In the genomic region with DNA sequence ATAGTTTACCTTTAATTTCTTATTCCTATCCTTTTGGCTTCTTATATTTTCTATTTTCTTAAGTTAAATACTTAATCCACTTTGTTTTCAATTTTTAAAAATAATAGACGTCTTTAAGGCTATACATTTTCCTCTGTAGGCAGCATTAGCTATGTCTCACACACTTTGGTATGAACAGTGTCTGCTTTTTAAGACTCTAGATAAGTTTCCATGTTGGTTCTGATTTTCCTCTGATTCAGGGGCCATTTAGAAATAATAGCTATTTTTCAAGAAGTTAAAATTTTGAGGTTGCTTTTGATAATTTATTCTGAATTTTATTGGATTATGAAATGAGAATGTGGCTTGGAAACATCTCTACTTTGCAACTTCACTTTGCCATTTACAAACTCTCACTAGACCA, we compare ENCODE assay signal across 9 cellular contexts. TPM values are rescaled to one million over a fixed set of nuclear protein-coding genes. Genes with fewer than 3 reads are reported as not detected.
"Had no signal": no experiment of that assay in that cellular context is flagged by ENCODE, and none has a peak within 500 bp of the region (broad histone marks: within the 10 kb centered on the region; RNA-seq: fewer than 3 reads in every experiment).

No MANE protein-coding gene starts in this region.

- ATAC-seq: GM23338, K562 had no signal

- H3K9me3 Mint-ChIP-seq: H9 had no signal

- FAIRE-seq: H1, H54, K562 had no signal

- H3K4me3 Mint-ChIP-seq: GM23338, H9, HFFc6 had no signal

- H3K4me2 ChIP-seq: GM23338 had no signal

- H3K27ac Mint-ChIP-seq: GM23338, H9, HFFc6 had no signal

- H3K27ac ChIP-seq: HL-60 had no signal

- H2AFZ ChIP-seq: GM23338 had no signal

- H3K4me3 ChIP-seq: GM23338, K562 had no signal

- DNase-seq: H9, HCEC 1CT, HFFc6, IMR-90 had no signal

RNA-seq across cellular contexts. Expression of a gene that starts 54.3 kb away (rescaled TPM):
- total RNA-seq: K562 had no signal
- polyA plus RNA-seq: K562 had no signal
